Comparison of ENCODE assay signal across 12 cellular contexts in the genomic region with DNA sequence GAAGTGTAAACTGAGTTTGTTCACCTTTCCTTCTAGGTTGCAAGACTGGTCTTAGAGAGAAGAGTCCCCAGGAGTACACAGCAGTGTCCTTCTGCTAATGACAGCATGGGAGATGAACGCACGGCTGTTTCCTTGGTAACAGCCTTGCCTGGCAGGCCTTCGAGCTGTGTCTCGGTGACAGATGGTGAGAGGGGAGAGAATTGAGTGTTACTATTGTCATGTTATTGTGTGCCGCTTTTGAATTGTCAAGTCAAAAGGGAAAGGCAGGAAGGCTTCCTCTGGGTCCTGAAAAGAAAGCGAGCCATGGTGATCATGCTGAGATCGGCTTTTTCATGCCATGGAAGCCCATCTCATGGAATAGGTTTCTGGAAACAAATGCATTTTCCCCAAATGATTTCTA. TPM values are rescaled to one million over a fixed set of nuclear protein-coding genes. Genes with fewer than 3 reads are reported as not detected.
DNase-seq lines count a peak whose midpoint lies in the region.
"Not testable (repeated sequence)": the region's sequence is repeated elsewhere in the genome, so short reads cannot be mapped to it uniquely, and the experiment has no call there.
"Had no signal": no experiment of that assay in that cellular context is flagged by ENCODE, and none has a peak within 500 bp of the region (broad histone marks: within the 10 kb centered on the region; RNA-seq: fewer than 3 reads in every experiment).

No MANE protein-coding gene starts in this region.

- intact Hi-C loops in posterior cingulate gyrus (cut with DNase I): not testable (repeated sequence)

- DNase-seq in COLO668 (lab: John Stamatoyannopoulos, UW; ENCODE audit: unreplicated experiment) (peak; percentile 0), G401 (ENCODE audit: low spot score) (peak; percentile 92), NCI-H1694 (lab: John Stamatoyannopoulos, UW) (peak; percentile 90), NCI-H2227 treated with DMSO at 0.1 percent for 48 hours (lab: John Stamatoyannopoulos, UW) (peak; percentile 4), NCI-H774 (lab: John Stamatoyannopoulos, UW) (peak; percentile 59), cerebellar cortex (ENCODE audit: low spot score) (peak; percentile 90), left kidney (ENCODE audit: low read depth, low spot score) (peak; percentile 6), posterior cingulate gyrus (peak; percentile 17 to 94 (median 46))

- in situ Hi-C loops in G401 (cut with HindIII; ENCODE audit: low sequenced_read_pairs): not testable (repeated sequence)

RNA-seq across cellular contexts. Expression of gene PTPN20, which starts 32.5 kb away (rescaled TPM):
- not detected in 2 replicates for total RNA-seq in G401 (2014; rRNA removed; shearing (Covaris generic))
- total RNA-seq: A172, Caco-2, Daoy, SJCRH30 had no signal

Comparison
In these comparisons a context has a peak if more than half of its experiments do, and no peak if none do; other contexts are left out.
1. Peak in every context shown above with its lines: DNase-seq.
2. DNase-seq: peak in every context shown above with its lines; median percentile 92 in G401; 90 in NCI-H1694; 90 in cerebellar cortex; 59 in NCI-H774; 46 in posterior cingulate gyrus; 6 in left kidney; 4 in NCI-H2227 treated with DMSO at 0.1 percent for 48 hours; 0 in COLO668.